ENCODE assay signal across 8 cellular contexts in genomic region chr5:109688647-109688998, GRCh38. TPM values are rescaled to one million over a fixed set of nuclear protein-coding genes. Genes with fewer than 3 reads are reported as not detected.
DNase-seq lines count a peak whose midpoint lies in the region; ATAC-seq and TF ChIP-seq lines count a peak whose summit lies in the region.

No MANE protein-coding gene starts in this region.

- peak; percentile 45 for TF ChIP-seq CTCF in natural killer cell (IDR thresholded peaks at IDR 0.05)

- H3K4me3 Mint-ChIP-seq in IgD-negative memory B cell (peak overlapping the region; percentile 92 to 96 (median 94)), natural killer cell (peak overlapping the region; percentile 88)

- DNase-seq in activated CD4-positive, alpha-beta T cell treated with anti-CD3 and anti-CD28 coated beads for 48 hours = peak; percentile 49
- DNase-seq in activated CD4-positive, alpha-beta T cell treated with anti-CD3 and anti-CD28 coated beads, Interleukin-2, amount 50 U/mL, for 4 hours = no peak
- DNase-seq in SK-N-MC (ENCODE audit: low read depth, low spot score) (no peak), natural killer cell (no peak)

- H3K36me3 ChIP-seq in SK-N-MC (ENCODE audit: insufficient read depth, low read length) (no peaks in the 10 kb centered on the region), endocrine pancreas (ENCODE audit: control insufficient read depth, insufficient read depth, low read length) (no peaks in the 10 kb centered on the region)

- peaks cover 24 to 26% (median 25%) of the 10 kb centered on the region in 3 donors for H3K4me1 Mint-ChIP-seq in IgD-negative memory B cell
- H3K4me1 Mint-ChIP-seq in natural killer cell = peaks cover 30 to 39% of the 10 kb centered on the region in 2 donors

- ATAC-seq in natural killer cell (no peak), HG03565 (IDR thresholded peaks at IDR 0.05; ENCODE audit: unreplicated experiment) (no peak)
- ATAC-seq in activated CD4-positive, CD25-positive, alpha-beta regulatory T cell treated with anti-CD3 and anti-CD28 coated beads, Interleukin-2, amount 50 U/mL, for 24 hours = no peak

- H3K9me3 Mint-ChIP-seq in IgD-negative memory B cell (peaks cover 0 to 5% (median 3%) of the 10 kb centered on the region in 3 donors), natural killer cell (no peaks in the 10 kb centered on the region)

- H3K36me3 Mint-ChIP-seq in IgD-negative memory B cell (no peaks in the 10 kb centered on the region), natural killer cell (no peaks in the 10 kb centered on the region)

- H3K27ac Mint-ChIP-seq in IgD-negative memory B cell (peak overlapping the region; percentile 84 to 96 (median 94)), natural killer cell (peak overlapping the region; percentile 85 to 93)

- H3K9me3 ChIP-seq in SK-N-MC (ENCODE audit: low read depth, low read length) (peaks cover 4% of the 10 kb centered on the region; the same call in 1 of the 2 replicates), endocrine pancreas (ENCODE audit: control insufficient read depth, low read length) (peaks cover 3% of the 10 kb centered on the region)

- intact Hi-C loops in natural killer cell (cut with micrococcal nuclease) = loop anchor here (2.0 to 5.0 kb wide), 4 partner anchors 278 to 1306 kb away; partner anchors contain the start of genes FBXL17, FER and SLC25A46

- no peaks in the 10 kb centered on the region for H3K27me3 ChIP-seq in endocrine pancreas (ENCODE audit: control insufficient read depth, insufficient read depth, low read length)

- no peak overlapping the region for H3K9ac ChIP-seq in SK-N-MC (ENCODE audit: insufficient read length)
- no peak overlapping the region for H3K9ac ChIP-seq in endocrine pancreas (ENCODE audit: control insufficient read depth, insufficient read depth, low read length)

- H3K27ac ChIP-seq in SK-N-MC = peak overlapping the region; percentile 56; the same call in 1 of the 2 replicates

- peak overlapping the region; percentile 94 for H3K4me3 ChIP-seq in SK-N-MC
- H3K4me3 ChIP-seq in endocrine pancreas (ENCODE audit: control insufficient read depth, insufficient read depth, low read length) = peak overlapping the region; percentile 38

- peaks cover 6% of the 10 kb centered on the region for H3K4me1 ChIP-seq in endocrine pancreas (ENCODE audit: control insufficient read depth, insufficient read depth, low read length)

- H3K27me3 Mint-ChIP-seq in IgD-negative memory B cell (no peaks in the 10 kb centered on the region), natural killer cell (ENCODE audit: low read depth in 2 of 2) (peaks cover under 1 to 9% of the 10 kb centered on the region in 2 donors)

RNA-seq across cellular contexts. Expression of gene MAN2A1, which starts 1.1 kb away (rescaled TPM):
- 21.5 TPM for polyA plus RNA-seq in IgD-negative memory B cell
- 10 to 100 TPM; 44.9 to 54.2 (median 50.7) TPM for total RNA-seq in natural killer cell
